Comparison of ENCODE assay signal across 1 cellular context in the genomic region with DNA sequence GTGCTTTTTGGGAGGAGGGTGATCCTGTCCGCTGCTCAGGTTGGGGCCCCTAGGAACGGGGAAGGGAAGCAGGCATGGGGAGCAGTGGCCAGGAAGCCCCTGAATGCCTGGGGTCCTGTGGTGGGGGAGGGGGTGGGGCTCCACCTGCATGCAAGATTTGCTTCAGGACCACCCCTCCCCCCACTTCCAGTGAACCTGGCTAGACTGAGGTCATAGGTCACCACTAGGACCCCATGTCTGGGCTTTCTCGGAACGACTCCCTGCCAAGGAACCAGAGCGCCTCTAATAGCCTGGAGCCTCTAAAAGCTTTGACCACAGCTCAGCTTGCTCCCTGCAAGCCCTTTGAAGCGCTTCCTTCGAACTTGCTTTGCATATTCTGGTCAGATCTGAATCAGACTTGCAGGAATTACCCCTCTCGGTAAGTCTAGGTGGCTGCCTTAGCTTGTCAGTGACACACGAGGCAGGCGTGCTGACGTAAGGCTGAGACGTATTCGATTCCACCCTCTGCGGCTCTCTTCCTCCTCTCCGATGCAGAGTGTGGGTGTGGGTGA.
TF ChIP-seq lines count a peak whose summit lies in the region.

No MANE protein-coding gene starts in this region.

TF ChIP-seq in IMR-90, 13 proteins besides CTCF, POLR2A, EP300 and RAD21 (continued from another document):
- peak; percentile 29; the same call in 1 of the 2 replicates for TF ChIP-seq MAZ (IDR thresholded peaks at IDR 0.05; ENCODE audit: borderline replicate concordance, low read depth, low read length)
- no peak for TF ChIP-seq CEBPB (IDR thresholded peaks at IDR 0.05; ENCODE audit: low read depth, low read length)
- no peak for TF ChIP-seq NFE2L2 (IDR thresholded peaks at IDR 0.05; ENCODE audit: low read depth, low read length)
- peak; percentile 24; the same call in 1 of the 2 replicates for TF ChIP-seq MAFK (IDR thresholded peaks at IDR 0.05; ENCODE audit: low read depth, low read length)
- TF ChIP-seq RFX5 (IDR thresholded peaks at IDR 0.05; ENCODE audit: low read depth, low read length) = no peak
- TF ChIP-seq, protein P1, sequence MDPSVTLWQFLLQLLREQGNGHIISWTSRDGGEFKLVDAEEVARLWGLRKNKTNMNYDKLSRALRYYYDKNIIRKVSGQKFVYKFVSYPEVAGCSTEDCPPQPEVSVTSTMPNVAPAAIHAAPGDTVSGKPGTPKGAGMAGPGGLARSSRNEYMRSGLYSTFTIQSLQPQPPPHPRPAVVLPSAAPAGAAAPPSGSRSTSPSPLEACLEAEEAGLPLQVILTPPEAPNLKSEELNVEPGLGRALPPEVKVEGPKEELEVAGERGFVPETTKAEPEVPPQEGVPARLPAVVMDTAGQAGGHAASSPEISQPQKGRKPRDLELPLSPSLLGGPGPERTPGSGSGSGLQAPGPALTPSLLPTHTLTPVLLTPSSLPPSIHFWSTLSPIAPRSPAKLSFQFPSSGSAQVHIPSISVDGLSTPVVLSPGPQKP (IDR thresholded peaks at IDR 0.05; ENCODE audit: borderline replicate concordance, low read depth, low read length) = no peak
- TF ChIP-seq CHD1 (IDR thresholded peaks at IDR 0.05; ENCODE audit: low read depth, low read length) = no peak
- no peak for TF ChIP-seq MXI1 (IDR thresholded peaks at IDR 0.05; ENCODE audit: borderline replicate concordance, low read depth, low read length)
- no peak for TF ChIP-seq RCOR1 (IDR thresholded peaks at IDR 0.05; ENCODE audit: insufficient replicate concordance, low read length)
- peak; percentile 30; the same call in 1 of the 2 replicates for TF ChIP-seq SMC3 (IDR thresholded peaks at IDR 0.05; ENCODE audit: low read depth, low read length)
- peak; percentile 32; the same call in 1 of the 2 replicates for TF ChIP-seq FOS (IDR thresholded peaks at IDR 0.05; ENCODE audit: low read depth, low read length)
- TF ChIP-seq, protein P2, sequence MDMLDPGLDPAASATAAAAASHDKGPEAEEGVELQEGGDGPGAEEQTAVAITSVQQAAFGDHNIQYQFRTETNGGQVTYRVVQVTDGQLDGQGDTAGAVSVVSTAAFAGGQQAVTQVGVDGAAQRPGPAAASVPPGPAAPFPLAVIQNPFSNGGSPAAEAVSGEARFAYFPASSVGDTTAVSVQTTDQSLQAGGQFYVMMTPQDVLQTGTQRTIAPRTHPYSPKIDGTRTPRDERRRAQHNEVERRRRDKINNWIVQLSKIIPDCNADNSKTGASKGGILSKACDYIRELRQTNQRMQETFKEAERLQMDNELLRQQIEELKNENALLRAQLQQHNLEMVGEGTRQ (IDR thresholded peaks at IDR 0.05; ENCODE audit: low read depth, low read length) = peak; percentile 33; the same call in 1 of the 2 replicates
TF ChIP-seq in IMR-90: peak in this region for 6.
